ENCODE assay signal across 2 cellular contexts in genomic region chr7:143390098-143390772, GRCh38.
TF ChIP-seq lines count a peak whose summit lies in the region.

No MANE protein-coding gene starts in this region.

TF ChIP-seq in SK-N-SH, 30 proteins besides CTCF, POLR2A, EP300 and RAD21:
- TF ChIP-seq POLR2AphosphoS5 (IDR thresholded peaks at IDR 0.05; ENCODE audit: low read depth, low read length) (0 out of 2 replicates have a peak, but pooled peaks have one; percentile 2), PBX3 (IDR thresholded peaks at IDR 0.05) (no peak)

TF ChIP-seq in endothelial cell of umbilical vein, 7 proteins besides CTCF, POLR2A, EP300 and RAD21:
- peak; percentile 41 for TF ChIP-seq POLR2AphosphoS5 (IDR thresholded peaks at IDR 0.05; ENCODE audit: insufficient read depth, low read depth, low read length)
- no peak for TF ChIP-seq EZH2 (IDR thresholded peaks at IDR 0.05; ENCODE audit: borderline replicate concordance, low read depth, low read length, severe bottlenecking)
